9 cellular contexts compared by ENCODE assay signal in the genomic region with DNA sequence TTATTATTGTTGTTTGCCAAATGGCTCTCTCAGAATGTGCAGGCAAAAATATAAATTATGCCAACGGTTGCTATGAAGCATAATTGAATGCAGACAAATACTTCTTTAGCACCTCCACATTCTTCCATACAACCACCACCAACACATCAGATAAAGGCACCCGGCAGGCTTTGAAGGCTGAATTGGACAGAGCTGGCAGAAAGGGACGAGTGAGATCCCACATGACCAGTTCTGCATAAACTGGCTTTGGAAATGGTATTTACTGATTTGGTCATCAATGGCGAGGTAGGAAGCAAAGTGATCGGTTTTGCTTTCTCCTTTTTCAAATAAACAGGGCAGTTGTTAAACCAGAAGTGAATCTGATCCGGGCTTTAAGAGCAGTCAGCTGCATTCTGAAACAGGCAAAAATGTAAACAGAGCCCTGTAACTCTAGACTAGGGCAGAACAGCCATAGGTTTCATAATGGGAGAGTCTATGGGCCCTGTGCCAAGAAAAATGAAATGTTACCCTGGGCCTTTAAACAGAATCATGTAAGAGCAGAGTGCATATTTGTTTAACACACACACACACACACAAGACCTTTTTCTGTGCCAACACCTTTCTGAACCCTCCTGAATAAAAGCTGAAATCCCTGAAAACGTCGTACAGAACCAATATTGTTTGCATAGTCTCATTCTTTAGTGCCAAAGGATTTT.
DNase-seq lines count a peak whose midpoint lies in the region; ATAC-seq, FAIRE-seq and TF ChIP-seq lines count a peak whose summit lies in the region.
"Had no signal": no experiment of that assay in that cellular context is flagged by ENCODE, and none has a peak within 500 bp of the region (broad histone marks: within the 10 kb centered on the region; RNA-seq: fewer than 3 reads in every experiment).

No MANE protein-coding gene starts in this region.

- no peaks in the 10 kb centered on the region for H3K9me3 ChIP-seq in endothelial cell of umbilical vein (replicated peaks; ENCODE audit: control insufficient read depth, insufficient read depth, low read length)
- H3K9me3 ChIP-seq in parathyroid adenoma (ENCODE audit: control insufficient read depth, low read length), result no peaks in the 10 kb centered on the region

- no peak overlapping the region for H3K27ac ChIP-seq in endothelial cell of umbilical vein (ENCODE audit: insufficient read depth, low read depth, low read length)
- H3K27ac ChIP-seq in parathyroid adenoma, result no peak overlapping the region

- dilution Hi-C loops in endothelial cell of umbilical vein (cut with MboI; ENCODE audit: extremely low pct_ligation_motif_present, low sequenced_read_pairs), result no loop called here

- ATAC-seq in GM18868 (IDR thresholded peaks at IDR 0.05; ENCODE audit: unreplicated experiment), result no peak
- ATAC-seq in GM18520 (IDR thresholded peaks at IDR 0.05; ENCODE audit: unreplicated experiment), result no peak
- ATAC-seq: activated CD4-positive, CD25-positive, alpha-beta regulatory T cell treated with anti-CD3 and anti-CD28 coated beads, Interleukin-2, amount 50 U/mL, for 24 hours had no signal

- H3K27me3 ChIP-seq in endothelial cell of umbilical vein (ENCODE audit: control insufficient read depth in 2 of 2, insufficient read depth in 2 of 2, low read length in 2 of 2) (no peaks in the 10 kb centered on the region), parathyroid adenoma (ENCODE audit: control insufficient read depth, insufficient read depth, low read length) (no peaks in the 10 kb centered on the region)

- POLR2A ChIA-PET in endothelial cell of umbilical vein (lab: Charles Lee), result no interaction called here

- H3K9me1 ChIP-seq in endothelial cell of umbilical vein (replicated peaks; ENCODE audit: control insufficient read depth, extremely low read depth, insufficient read depth, low read length), result no peaks in the 10 kb centered on the region

- no peak for FAIRE-seq in endothelial cell of umbilical vein (lab: Jason Lieb, UNC)

- H3K4me2 ChIP-seq in endothelial cell of umbilical vein (ENCODE audit: insufficient read depth, low read length) (no peak overlapping the region), parathyroid adenoma (ENCODE audit: low read length) (peak overlapping the region; percentile 26)

- H3K4me1 ChIP-seq in endothelial cell of umbilical vein (ENCODE audit: control insufficient read depth, extremely low read depth, insufficient read depth, low read length) (no peaks in the 10 kb centered on the region), parathyroid adenoma (peaks cover 6% of the 10 kb centered on the region)

- DNase-seq in H4 (ENCODE audit: low spot score) (peak; percentile 78), NCI-H460 (ENCODE audit: extremely low read depth, low read depth) (peak; percentile 1), endothelial cell of umbilical vein (ENCODE audit: low read depth, low spot score) (peak; percentile 36), NCI-H1694 treated with DMSO at 0.1 percent for 48 hours (lab: John Stamatoyannopoulos, UW) (no peak), SW 1271 (lab: John Stamatoyannopoulos, UW) (no peak)

- H3K9ac ChIP-seq in endothelial cell of umbilical vein (replicated peaks; ENCODE audit: extremely low read depth, insufficient read depth, low read length) (no peak overlapping the region), parathyroid adenoma (no peak overlapping the region)

- H3K79me2 ChIP-seq in endothelial cell of umbilical vein (ENCODE audit: control insufficient read depth, insufficient read depth, low read length), result no peaks in the 10 kb centered on the region
- no peaks in the 10 kb centered on the region for H3K79me2 ChIP-seq in parathyroid adenoma

- no TSS peak for BruUV-seq in endothelial cell of umbilical vein (replicated peaks; lab: Mats Ljungman, UMichigan)

- TF ChIP-seq POLR2A in endothelial cell of umbilical vein (IDR thresholded peaks at IDR 0.05; ENCODE audit: low read depth, low read length), result no peak

- intact Hi-C loops in endothelial cell of umbilical vein (cut with micrococcal nuclease), result no loop called here

- CTCF ChIA-PET in endothelial cell of umbilical vein (lab: Charles Lee), result no interaction called here

- H4K20me1 ChIP-seq in endothelial cell of umbilical vein (replicated peaks; ENCODE audit: control insufficient read depth, extremely low read depth, insufficient read depth, low read length), result no peaks in the 10 kb centered on the region

- H3K4me3 ChIP-seq in endothelial cell of umbilical vein (replicated peaks in 1 of 3; ENCODE audit: insufficient read depth in 1 of 3, low read depth in 1 of 3, low read length in 3 of 3) (no peak overlapping the region), parathyroid adenoma (ENCODE audit: low read depth, low read length) (peak overlapping the region; percentile 5)

- TF ChIP-seq CTCF in endothelial cell of umbilical vein (IDR thresholded peaks at IDR 0.05; ENCODE audit: extremely low read depth in 1 of 2, insufficient read depth in 1 of 2, low read depth in 1 of 2, low read length in 2 of 2) (no peak), parathyroid adenoma (IDR thresholded peaks at IDR 0.05) (no peak)

- H3K36me3 ChIP-seq in endothelial cell of umbilical vein (ENCODE audit: control insufficient read depth in 2 of 2, extremely low read depth in 1 of 2, insufficient read depth in 2 of 2, low read length in 2 of 2), result no peaks in the 10 kb centered on the region
- H3K36me3 ChIP-seq in parathyroid adenoma (ENCODE audit: control insufficient read depth, insufficient read depth, low read length), result no peaks in the 10 kb centered on the region

- H2AFZ ChIP-seq in endothelial cell of umbilical vein (ENCODE audit: low read depth, low read length), result no peak overlapping the region
- peak overlapping the region; percentile 39 for H2AFZ ChIP-seq in parathyroid adenoma

TF ChIP-seq in endothelial cell of umbilical vein, 7 proteins besides CTCF, POLR2A, EP300 and RAD21:
- TF ChIP-seq FOS (IDR thresholded peaks at IDR 0.05; ENCODE audit: borderline replicate concordance, insufficient read depth, low read length), result no peak
- no peak for TF ChIP-seq JUN (IDR thresholded peaks at IDR 0.05; ENCODE audit: borderline replicate concordance, insufficient read depth, insufficient read length, low read depth)
- TF ChIP-seq MYC (IDR thresholded peaks at IDR 0.05; ENCODE audit: low read depth, low read length), result no peak
- TF ChIP-seq POLR2AphosphoS5 (IDR thresholded peaks at IDR 0.05; ENCODE audit: insufficient read depth, low read depth, low read length), result no peak
- TF ChIP-seq GATA2 (IDR thresholded peaks at IDR 0.05; ENCODE audit: insufficient read depth, insufficient read length, low read depth, low read length), result no peak
- TF ChIP-seq, protein P1, sequence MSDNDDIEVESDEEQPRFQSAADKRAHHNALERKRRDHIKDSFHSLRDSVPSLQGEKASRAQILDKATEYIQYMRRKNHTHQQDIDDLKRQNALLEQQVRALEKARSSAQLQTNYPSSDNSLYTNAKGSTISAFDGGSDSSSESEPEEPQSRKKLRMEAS (IDR thresholded peaks at IDR 0.05; ENCODE audit: insufficient read depth, insufficient read length), result no peak
- TF ChIP-seq EZH2 (IDR thresholded peaks at IDR 0.05; ENCODE audit: borderline replicate concordance, low read depth, low read length, severe bottlenecking), result no peak

Comparison
In these comparisons a context has a peak if more than half of its experiments do, and no peak if none do; other contexts are left out.
1. DNase-seq: peak in H4 (single experiment), NCI-H460 (single experiment) and endothelial cell of umbilical vein (single experiment); none in NCI-H1694 treated with DMSO at 0.1 percent for 48 hours (single experiment) and SW 1271 (0 of 2).